1 cellular context compared by ENCODE assay signal in genomic region chr1:7770939-7771672, GRCh38.
A peak's percentile ranks its signal among the peaks of the same experiment; 100 is the strongest.
TF ChIP-seq lines count a peak whose summit lies in the region.

TSS of gene VAMP3 (plus strand) at chr1:7771296. CDS start at chr1:7771384, 88 bp downstream.

TF ChIP-seq in K562, 482 proteins besides CTCF, POLR2A, EP300 and RAD21 (continued from another document):
- TF ChIP-seq AFF4 (CRISPR knock-in tag; IDR thresholded peaks at IDR 0.05) (peak; percentile 90), ADNP (tag; IDR thresholded peaks at IDR 0.05) (no peak), NCOR1 (IDR thresholded peaks at IDR 0.05) (peak; percentile 13; the same call in 1 of the 2 replicates), ZBTB49 (CRISPR knock-in tag; IDR thresholded peaks at IDR 0.05; ENCODE audit: borderline replicate concordance) (no peak), FIP1L1 (IDR thresholded peaks at IDR 0.05; ENCODE audit: low read depth, low read length, poor library complexity, severe bottlenecking) (no peak), HIVEP1 (CRISPR knock-in tag; IDR thresholded peaks at IDR 0.05) (no peak), POLR2G (IDR thresholded peaks at IDR 0.05; ENCODE audit: low read depth, low read length) (peak; percentile 88), KDM2B (CRISPR knock-in tag; IDR thresholded peaks at IDR 0.05) (0 out of 2 replicates have a peak, but pooled peaks have one; percentile 11), MGA (IDR thresholded peaks at IDR 0.05) (peak; percentile 72), ZKSCAN1 (IDR thresholded peaks at IDR 0.05; ENCODE audit: low read depth, low read length) (no peak)
